30 cellular contexts compared by ENCODE assay signal in genomic region chr18:55517055-55517454, GRCh38.
"Had no signal": no experiment of that assay in that cellular context is flagged by ENCODE, and none has a peak within 500 bp of the region (broad histone marks: within the 10 kb centered on the region; RNA-seq: fewer than 3 reads in every experiment).

No MANE protein-coding gene starts in this region.

- H3K27ac ChIP-seq: ascending aorta, brain microvascular endothelial cell, coronary artery, gastroesophageal sphincter, hepatocyte, lower lobe of right lung, neutrophil, ovary, right lobe of liver, thyroid gland, upper lobe of right lung, VCaP had no signal

- H3K36me3 ChIP-seq: ascending aorta, brain microvascular endothelial cell, gastroesophageal sphincter, lower lobe of right lung, neutrophil, ovary, right lobe of liver, thyroid gland, upper lobe of right lung had no signal

- H3K4me3 ChIP-seq: ascending aorta, coronary artery, gastroesophageal sphincter, hepatocyte, lower lobe of right lung, ovary, right lobe of liver, thyroid gland, upper lobe of right lung had no signal

- H2AFZ ChIP-seq: hepatocyte had no signal

- H3K4me2 ChIP-seq: hepatocyte had no signal

- H3K27me3 ChIP-seq: ascending aorta, brain microvascular endothelial cell, gastroesophageal sphincter, hepatocyte, neutrophil, ovary, right lobe of liver, thyroid gland, upper lobe of right lung had no signal

- H3K4me3 Mint-ChIP-seq: activated naive CD4-positive, alpha-beta T cell treated with anti-CD3 and anti-CD28 coated beads, Interleukin-2, amount 10 ng/mL, durations not matched to agents 7 days and 5 days; activated naive CD8-positive, alpha-beta T cell treated with anti-CD3 and anti-CD28 coated beads, Interleukin-2, amount 10 ng/mL, durations not matched to agents 7 days and 5 days; activated T-cell treated with anti-CD3 and anti-CD28 coated beads, Interleukin-2, amount 50 U/mL, for 24 hours; effector memory CD8-positive, alpha-beta T cell; nephron progenitor cell; stimulated activated naive CD8-positive, alpha-beta T cell treated with anti-CD3 and anti-CD28 coated beads, Interleukin-15, Interleukin-2, amounts not matched to agents 100 ng/mL and 50 ng/mL, for 24 hours; T-helper 2 cell treated with Interferon-gamma antibody and Interleukin-4, amounts not matched to agents 5 μg/mL and 100 μg/mL, for 36 hours had no signal

- ATAC-seq: activated CD4-positive, CD25-positive, alpha-beta regulatory T cell treated with anti-CD3 and anti-CD28 coated beads, Interleukin-2, amount 50 U/mL, for 24 hours; effector memory CD8-positive, alpha-beta T cell; gastroesophageal sphincter; left lobe of liver; lower lobe of right lung; right lobe of liver; upper lobe of right lung had no signal

- H3K4me1 Mint-ChIP-seq: activated naive CD4-positive, alpha-beta T cell treated with anti-CD3 and anti-CD28 coated beads, Interleukin-2, amount 10 ng/mL, durations not matched to agents 7 days and 5 days; activated naive CD8-positive, alpha-beta T cell treated with anti-CD3 and anti-CD28 coated beads, Interleukin-2, amount 10 ng/mL, durations not matched to agents 7 days and 5 days; nephron progenitor cell had no signal

- H3K36me3 Mint-ChIP-seq: activated naive CD4-positive, alpha-beta T cell treated with anti-CD3 and anti-CD28 coated beads, Interleukin-2, amount 10 ng/mL, durations not matched to agents 7 days and 5 days; activated naive CD8-positive, alpha-beta T cell treated with anti-CD3 and anti-CD28 coated beads, Interleukin-2, amount 10 ng/mL, durations not matched to agents 7 days and 5 days had no signal

- H3K4me1 ChIP-seq: ascending aorta, gastroesophageal sphincter, lower lobe of right lung, right lobe of liver, thyroid gland, upper lobe of right lung had no signal

- H3K27me3 Mint-ChIP-seq: activated naive CD4-positive, alpha-beta T cell treated with anti-CD3 and anti-CD28 coated beads, Interleukin-2, amount 10 ng/mL, durations not matched to agents 7 days and 5 days; activated naive CD8-positive, alpha-beta T cell treated with anti-CD3 and anti-CD28 coated beads, Interleukin-2, amount 10 ng/mL, durations not matched to agents 7 days and 5 days; activated T-cell treated with anti-CD3 and anti-CD28 coated beads, Interleukin-2, amount 50 U/mL, for 24 hours; effector memory CD8-positive, alpha-beta T cell; progenitor cell of endocrine pancreas; stimulated activated naive CD8-positive, alpha-beta T cell treated with anti-CD3 and anti-CD28 coated beads, Interleukin-15, Interleukin-2, amounts not matched to agents 100 ng/mL and 50 ng/mL, for 24 hours had no signal

- H3K27ac Mint-ChIP-seq: activated naive CD4-positive, alpha-beta T cell treated with anti-CD3 and anti-CD28 coated beads, Interleukin-2, amount 10 ng/mL, durations not matched to agents 7 days and 5 days; activated naive CD8-positive, alpha-beta T cell treated with anti-CD3 and anti-CD28 coated beads, Interleukin-2, amount 10 ng/mL, durations not matched to agents 7 days and 5 days; activated T-cell treated with anti-CD3 and anti-CD28 coated beads, Interleukin-2, amount 50 U/mL, for 24 hours; effector memory CD8-positive, alpha-beta T cell; nephron progenitor cell; progenitor cell of endocrine pancreas; stimulated activated naive CD8-positive, alpha-beta T cell treated with anti-CD3 and anti-CD28 coated beads, Interleukin-15, Interleukin-2, amounts not matched to agents 100 ng/mL and 50 ng/mL, for 24 hours; T-helper 2 cell treated with Interferon-gamma antibody and Interleukin-4, amounts not matched to agents 5 μg/mL and 100 μg/mL, for 36 hours had no signal

- H3K9me3 Mint-ChIP-seq: activated naive CD4-positive, alpha-beta T cell treated with anti-CD3 and anti-CD28 coated beads, Interleukin-2, amount 10 ng/mL, durations not matched to agents 7 days and 5 days; activated naive CD8-positive, alpha-beta T cell treated with anti-CD3 and anti-CD28 coated beads, Interleukin-2, amount 10 ng/mL, durations not matched to agents 7 days and 5 days; activated T-cell treated with anti-CD3 and anti-CD28 coated beads, Interleukin-2, amount 50 U/mL, for 24 hours; effector memory CD8-positive, alpha-beta T cell; nephron progenitor cell; stimulated activated naive CD8-positive, alpha-beta T cell treated with anti-CD3 and anti-CD28 coated beads, Interleukin-15, Interleukin-2, amounts not matched to agents 100 ng/mL and 50 ng/mL, for 24 hours; T-helper 2 cell treated with Interferon-gamma antibody and Interleukin-4, amounts not matched to agents 5 μg/mL and 100 μg/mL, for 36 hours had no signal

- H3K9me3 ChIP-seq: ascending aorta, gastroesophageal sphincter, lower lobe of right lung, neutrophil, ovary, right lobe of liver, thyroid gland, upper lobe of right lung had no signal

- DNase-seq: activated CD4-positive, alpha-beta T cell treated with anti-CD3 and anti-CD28 coated beads for 48 hours; activated CD4-positive, alpha-beta T cell treated with anti-CD3 and anti-CD28 coated beads, Interleukin-2, amount 50 U/mL, for 48 hours; activated CD8-positive, alpha-beta memory T cell treated with anti-CD3 and anti-CD28 coated beads, Interleukin-2, amount 50 U/mL, for 4 hours; activated gamma-delta T cell; activated naive CD4-positive, alpha-beta T cell treated with anti-CD3 and anti-CD28 coated beads, Interleukin-2, amount 10 ng/mL, durations not matched to agents 7 days and 5 days; activated naive CD8-positive, alpha-beta T cell treated with anti-CD3 and anti-CD28 coated beads, Interleukin-2, amount 10 ng/mL, durations not matched to agents 7 days and 5 days; activated T-cell treated with anti-CD3 and anti-CD28 coated beads, Interleukin-2, amount 50 U/mL, for 24 hours; brain microvascular endothelial cell; effector memory CD8-positive, alpha-beta T cell; lower lobe of right lung; nephron progenitor cell; ovary; right lobe of liver; stimulated activated CD4-positive, alpha-beta T cell treated with anti-CD3 and anti-CD28 coated beads, Interleukin-12 subunit alpha, Interleukin-12 subunit beta, amount 100 ng/mL, for 4 hours; stimulated activated CD4-positive, alpha-beta T cell treated with anti-CD3 and anti-CD28 coated beads, Interleukin-4, amount 100 ng/mL, for 1 hour; substantia nigra; T-helper 1 cell; thyroid gland; upper lobe of right lung had no signal
